Comparison of ENCODE assay signal across 11 cellular contexts in genomic region chr10:11150255-11150731, GRCh38.
DNase-seq lines count a peak whose midpoint lies in the region; ATAC-seq, FAIRE-seq and TF ChIP-seq lines count a peak whose summit lies in the region.
"Had no signal": no experiment of that assay in that cellular context is flagged by ENCODE, and none has a peak within 500 bp of the region (broad histone marks: within the 10 kb centered on the region; RNA-seq: fewer than 3 reads in every experiment).

No MANE protein-coding gene starts in this region.

- no peak for FAIRE-seq in D721Med (lab: Jason Lieb, UNC)
- FAIRE-seq: keratinocyte, TTC549 had no signal

- ATAC-seq in upper lobe of right lung = no peak

- no peaks in the 10 kb centered on the region for H3K27me3 ChIP-seq in left ventricle myocardium inferior (ENCODE audit: low read depth)
- H3K27me3 ChIP-seq in upper lobe of right lung = no peaks in the 10 kb centered on the region
- no peaks in the 10 kb centered on the region for H3K27me3 ChIP-seq in SJCRH30
- H3K27me3 ChIP-seq: neural progenitor cell had no signal

- DNase-seq in left ventricle myocardium inferior (no peak), cardiac septum (ENCODE audit: low spot score) (no peak), T-helper 9 cell (peak; percentile 22), immature natural killer cell (peak; percentile 52 to 62 (median 55)), upper lobe of right lung (no peak), SJCRH30 (no peak), D721Med (ENCODE audit: insufficient read length, low spot score) (no peak)
- no peak for DNase-seq in stimulated activated CD4-positive, alpha-beta T cell treated with anti-CD3 and anti-CD28 coated beads, Interleukin-2, amount 100 ng/mL, for 48 hours

- peak overlapping the region; percentile 78 for H3K27ac ChIP-seq in left ventricle myocardium inferior (replicated peaks)
- H3K27ac ChIP-seq in upper lobe of right lung = peak overlapping the region; percentile 28
- H3K27ac ChIP-seq in SJCRH30 = no peak overlapping the region
- H3K27ac ChIP-seq: neural progenitor cell had no signal

- H3K4me3 Mint-ChIP-seq in immature natural killer cell = peak overlapping the region; percentile 78 to 96 (median 83)
- H3K4me3 Mint-ChIP-seq: neural progenitor cell had no signal

- TF ChIP-seq CTCF in left ventricle myocardium inferior (IDR thresholded peaks at IDR 0.05; ENCODE audit: borderline replicate concordance) = no peak
- no peak for TF ChIP-seq CTCF in upper lobe of right lung (IDR thresholded peaks at IDR 0.05)
- TF ChIP-seq CTCF in D721Med (IDR thresholded peaks at IDR 0.05; ENCODE audit: insufficient read depth, missing control alignments) = no peak

- H3K4me3 ChIP-seq in left ventricle myocardium inferior (no peak overlapping the region), upper lobe of right lung (no peak overlapping the region), SJCRH30 (no peak overlapping the region)
- H3K4me3 ChIP-seq: neural progenitor cell had no signal

- H3K4me1 Mint-ChIP-seq in immature natural killer cell = peaks cover 92 to 95% of the 10 kb centered on the region in 2 donors

- H3K4me1 ChIP-seq in left ventricle myocardium inferior (peaks cover 97% of the 10 kb centered on the region), upper lobe of right lung (peaks cover 49% of the 10 kb centered on the region), SJCRH30 (peaks cover 16% of the 10 kb centered on the region)

- no peaks in the 10 kb centered on the region for H3K9me3 Mint-ChIP-seq in immature natural killer cell
- H3K9me3 Mint-ChIP-seq: neural progenitor cell had no signal

- H3K27ac Mint-ChIP-seq in immature natural killer cell = peak overlapping the region; percentile 94 to 100 (median 98)
- H3K27ac Mint-ChIP-seq: neural progenitor cell had no signal

- H3K36me3 ChIP-seq in left ventricle myocardium inferior (no peaks in the 10 kb centered on the region), upper lobe of right lung (no peaks in the 10 kb centered on the region), SJCRH30 (no peaks in the 10 kb centered on the region; the same call in 1 of the 2 replicates)
- H3K36me3 ChIP-seq: neural progenitor cell had no signal

- no peaks in the 10 kb centered on the region for H3K9me3 ChIP-seq in left ventricle myocardium inferior (replicated peaks)
- no peaks in the 10 kb centered on the region for H3K9me3 ChIP-seq in upper lobe of right lung
- no peaks in the 10 kb centered on the region for H3K9me3 ChIP-seq in SJCRH30 (replicated peaks)

- H3K36me3 Mint-ChIP-seq in immature natural killer cell = no peaks in the 10 kb centered on the region
- H3K36me3 Mint-ChIP-seq: neural progenitor cell had no signal

- peaks cover 0 to 9% (median 8%) of the 10 kb centered on the region in 3 donors for H3K27me3 Mint-ChIP-seq in immature natural killer cell (ENCODE audit: low read depth in 3 of 3)

- intact Hi-C loops in left ventricle myocardium inferior (cut with micrococcal nuclease) = no loop called here
- intact Hi-C loops in cardiac septum (cut with DNase I) = no loop called here
- intact Hi-C loops in upper lobe of right lung (cut with DNase I) = no loop called here

Comparison
In these comparisons a context has a peak if more than half of its experiments do, and no peak if none do; other contexts are left out.
1. DNase-seq: peak in T-helper 9 cell (single experiment) and immature natural killer cell (3 of 3); none in left ventricle myocardium inferior (single experiment), cardiac septum (single experiment), upper lobe of right lung (single experiment), stimulated activated CD4-positive, alpha-beta T cell treated with anti-CD3 and anti-CD28 coated beads, Interleukin-2, amount 100 ng/mL, for 48 hours (0 of 2), SJCRH30 (0 of 2) and D721Med (single experiment).